ENCODE assay signal across 21 cellular contexts in the genomic region with DNA sequence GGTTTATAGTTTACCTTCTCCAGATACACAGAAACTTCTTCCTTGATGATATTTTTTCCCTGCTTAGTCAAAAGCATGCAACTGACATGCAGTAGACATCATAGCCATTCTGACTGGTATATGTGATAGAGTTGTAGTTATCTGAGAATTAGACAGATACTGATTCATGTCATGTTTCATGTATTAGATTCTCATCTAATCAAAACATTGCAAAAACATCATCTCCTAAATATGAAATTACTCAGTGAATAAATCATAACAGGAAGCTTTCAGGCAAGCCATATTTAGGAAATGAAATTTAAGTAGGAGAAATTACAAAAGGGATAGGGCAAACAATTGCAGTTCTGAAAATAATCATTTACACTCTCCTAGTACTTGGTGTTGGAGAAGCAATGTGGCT. TPM values are rescaled to one million over a fixed set of nuclear protein-coding genes. Genes with fewer than 3 reads are reported as not detected.
DNase-seq lines count a peak whose midpoint lies in the region; ATAC-seq and TF ChIP-seq lines count a peak whose summit lies in the region.
"Had no signal": no experiment of that assay in that cellular context is flagged by ENCODE, and none has a peak within 500 bp of the region (broad histone marks: within the 10 kb centered on the region; RNA-seq: fewer than 3 reads in every experiment).

No MANE protein-coding gene starts in this region.

- no TSS peak for BruUV-seq in mammary epithelial cell (replicated peaks; lab: Mats Ljungman, UMichigan)
- no TSS peak for BruUV-seq in MCF 10A (replicated peaks; lab: Mats Ljungman, UMichigan)

- dilution Hi-C loops in mammary epithelial cell (cut with HindIII; ENCODE audit: low sequenced_read_pairs): no loop called here

- no peaks in the 10 kb centered on the region for H3K27me3 ChIP-seq in mammary epithelial cell (ENCODE audit: insufficient read depth, low read length)

- TF ChIP-seq CTCF in mammary epithelial cell (conservative IDR thresholded peaks at IDR 0.05 in 1 of 2, IDR thresholded peaks at IDR 0.05 in 1 of 2; ENCODE audit: extremely low read depth in 1 of 2, insufficient read depth in 1 of 2, low read depth in 1 of 2, low read length in 2 of 2): no peak
- TF ChIP-seq CTCF in MCF 10A (IDR thresholded peaks at IDR 0.05; ENCODE audit: unreplicated experiment): no peak
- no peak for TF ChIP-seq CTCF in nephron progenitor cell (IDR thresholded peaks at IDR 0.05)

- peaks cover 10% of the 10 kb centered on the region for H3K4me1 ChIP-seq in mammary epithelial cell (ENCODE audit: insufficient read depth, low read length)
- H3K4me1 ChIP-seq: Caco-2, HAP-1 had no signal

- in situ Hi-C loops in mammary epithelial cell (cut with MboI; ENCODE audit: low sequenced_read_pairs in 2 of 2): no loop called here

- ATAC-seq in SK-N-SH treated with all-trans-retinoic acid at 6 μM for 48 hours (no peak), HG03280 (IDR thresholded peaks at IDR 0.05; ENCODE audit: unreplicated experiment) (no peak)
- ATAC-seq: A549 had no signal

- no peak overlapping the region for H3K4me2 ChIP-seq in mammary epithelial cell (ENCODE audit: insufficient read depth, low read depth, low read length)
- H3K4me2 ChIP-seq: A549 had no signal

- H3K9me3 Mint-ChIP-seq in MCF 10A (ENCODE audit: unreplicated experiment): peaks cover 6% of the 10 kb centered on the region
- no peaks in the 10 kb centered on the region for H3K9me3 Mint-ChIP-seq in nephron progenitor cell
- H3K9me3 Mint-ChIP-seq: CD4-positive, alpha-beta T cell had no signal

- no peaks in the 10 kb centered on the region for H3K79me2 ChIP-seq in mammary epithelial cell (ENCODE audit: insufficient read depth, low read length)

- POLR2A ChIA-PET in MCF 10A (lab: Yijun Ruan, JAX): no interaction called here

- no peaks in the 10 kb centered on the region for H4K20me1 ChIP-seq in mammary epithelial cell (ENCODE audit: insufficient read depth, low read length)

- no peak overlapping the region for H3K9ac ChIP-seq in mammary epithelial cell (ENCODE audit: insufficient read depth, low read length)
- H3K9ac ChIP-seq: GM23248 had no signal

- DNase-seq in mammary epithelial cell (peak; percentile 27), MCF 10A (ENCODE audit: unreplicated experiment) (no peak), iris pigment epithelial cell (ENCODE audit: low read depth) (peak; percentile 15), nephron progenitor cell (no peak)
- DNase-seq in stimulated activated CD4-positive, alpha-beta T cell treated with anti-CD3 and anti-CD28 coated beads, Interleukin-1b, Interleukin-23, amount 100 ng/mL, for 48 hours: no peak
- DNase-seq: AML-193; Caco-2; CD4-positive, alpha-beta T cell; DMS79 treated with DMSO at 0.1 percent for 48 hours; GM23248 had no signal

- H3K9me3 ChIP-seq in mammary epithelial cell (replicated peaks; ENCODE audit: insufficient read depth, low read length): no peaks in the 10 kb centered on the region
- H3K9me3 ChIP-seq: A549, Caco-2, HAP-1 had no signal

- no peak overlapping the region for H3K4me3 ChIP-seq in mammary epithelial cell (replicated peaks in 1 of 3; ENCODE audit: insufficient read depth in 1 of 3, low read depth in 2 of 3, low read length in 3 of 3)
- H3K4me3 ChIP-seq: A549, GM12878, GM23248, HAP-1 had no signal

- no peaks in the 10 kb centered on the region for H3K27me3 Mint-ChIP-seq in MCF 10A (ENCODE audit: insufficient read depth, unreplicated experiment)
- peaks cover 3% of the 10 kb centered on the region for H3K27me3 Mint-ChIP-seq in nephron progenitor cell (ENCODE audit: low read depth, poor library complexity)
- H3K27me3 Mint-ChIP-seq: CD4-positive, alpha-beta T cell; IgD-negative memory B cell had no signal

- H3K4me3 Mint-ChIP-seq in MCF 10A (ENCODE audit: unreplicated experiment) (no peak overlapping the region), nephron progenitor cell (no peak overlapping the region)
- H3K4me3 Mint-ChIP-seq: CD4-positive, alpha-beta T cell; IgD-negative memory B cell had no signal

- intact Hi-C loops in mammary epithelial cell (cut with micrococcal nuclease) (no loop called here), MCF 10A (cut with micrococcal nuclease) (no loop called here)

- H3K36me3 Mint-ChIP-seq in MCF 10A (ENCODE audit: insufficient read depth, unreplicated experiment) (no peaks in the 10 kb centered on the region), nephron progenitor cell (ENCODE audit: low read depth) (no peaks in the 10 kb centered on the region)
- H3K36me3 Mint-ChIP-seq: IgD-negative memory B cell had no signal

- CTCF ChIA-PET in mammary epithelial cell (lab: Charles Lee; ENCODE audit: low non-redundant PET) (no interaction called here), MCF 10A (lab: Yijun Ruan, JAX) (interaction anchor here (0.6 kb wide), 1 partner anchor 13 kb away, joined by 3 read pairs; no protein-coding TSS in a partner anchor)

- H2AFZ ChIP-seq in mammary epithelial cell (ENCODE audit: low read depth, low read length): no peak overlapping the region
- H2AFZ ChIP-seq: GM23248 had no signal

- H3K27ac Mint-ChIP-seq in MCF 10A (ENCODE audit: low read depth, unreplicated experiment): no peak overlapping the region
- H3K27ac Mint-ChIP-seq in nephron progenitor cell: no peak overlapping the region
- H3K27ac Mint-ChIP-seq: CD4-positive, alpha-beta T cell; IgD-negative memory B cell had no signal

- H3K36me3 ChIP-seq in mammary epithelial cell (ENCODE audit: insufficient read depth, low read length): no peaks in the 10 kb centered on the region
- H3K36me3 ChIP-seq: HAP-1 had no signal

- peaks cover 16% of the 10 kb centered on the region for H3K4me1 Mint-ChIP-seq in MCF 10A (ENCODE audit: insufficient read depth, unreplicated experiment)
- H3K4me1 Mint-ChIP-seq in nephron progenitor cell: no peaks in the 10 kb centered on the region
- H3K4me1 Mint-ChIP-seq: IgD-negative memory B cell had no signal

- H3K27ac ChIP-seq in mammary epithelial cell (ENCODE audit: insufficient read depth, low read depth, low read length): no peak overlapping the region
- H3K27ac ChIP-seq: 22Rv1, A549, C4-2B, GM23248 had no signal

TF ChIP-seq in SK-N-SH treated with all-trans-retinoic acid at 6 μM for 48 hours, 23 proteins besides CTCF, POLR2A, EP300 and RAD21:
- TF ChIP-seq ZFP30 (CRISPR knock-in tag; IDR thresholded peaks at IDR 0.05) (no peak), OSR1 (CRISPR knock-in tag; IDR thresholded peaks at IDR 0.05) (no peak), CSDC2 (CRISPR knock-in tag; IDR thresholded peaks at IDR 0.05) (no peak), TOX (CRISPR knock-in tag; IDR thresholded peaks at IDR 0.05; ENCODE audit: borderline replicate concordance) (no peak), ISL1 (CRISPR knock-in tag; IDR thresholded peaks at IDR 0.05) (peak; percentile 73), ARNTL (CRISPR knock-in tag; IDR thresholded peaks at IDR 0.05; ENCODE audit: borderline replicate concordance, low read depth) (no peak), ZFP3 (CRISPR knock-in tag; IDR thresholded peaks at IDR 0.05) (0 out of 2 replicates have a peak, but pooled peaks have one; percentile 33), ZNF70 (CRISPR knock-in tag; IDR thresholded peaks at IDR 0.05) (no peak), ZC3H10 (CRISPR knock-in tag; IDR thresholded peaks at IDR 0.05) (no peak)
- TF ChIP-seq, protein P1, sequence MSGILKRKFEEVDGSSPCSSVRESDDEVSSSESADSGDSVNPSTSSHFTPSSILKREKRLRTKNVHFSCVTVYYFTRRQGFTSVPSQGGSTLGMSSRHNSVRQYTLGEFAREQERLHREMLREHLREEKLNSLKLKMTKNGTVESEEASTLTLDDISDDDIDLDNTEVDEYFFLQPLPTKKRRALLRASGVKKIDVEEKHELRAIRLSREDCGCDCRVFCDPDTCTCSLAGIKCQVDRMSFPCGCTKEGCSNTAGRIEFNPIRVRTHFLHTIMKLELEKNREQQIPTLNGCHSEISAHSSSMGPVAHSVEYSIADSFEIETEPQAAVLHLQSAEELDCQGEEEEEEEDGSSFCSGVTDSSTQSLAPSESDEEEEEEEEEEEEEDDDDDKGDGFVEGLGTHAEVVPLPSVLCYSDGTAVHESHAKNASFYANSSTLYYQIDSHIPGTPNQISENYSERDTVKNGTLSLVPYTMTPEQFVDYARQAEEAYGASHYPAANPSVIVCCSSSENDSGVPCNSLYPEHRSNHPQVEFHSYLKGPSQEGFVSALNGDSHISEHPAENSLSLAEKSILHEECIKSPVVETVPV (CRISPR knock-in tag; IDR thresholded peaks at IDR 0.05): no peak

RNA-seq across cellular contexts. Expression of a gene that starts 38.4 kb away (rescaled TPM):
- total RNA-seq in mammary epithelial cell: not detected
- polyA plus RNA-seq in mammary epithelial cell: not detected
- not detected for polyA minus RNA-seq in mammary epithelial cell
- not detected in 2 replicates for total RNA-seq in MCF 10A (2022)
- total RNA-seq: Caco-2; CD4-positive, alpha-beta T cell; G401; GM12878; GM23248; H4 had no signal
- polyA plus RNA-seq: A549, BJ, GM23248, IgD-negative memory B cell had no signal

Comparison
In these comparisons a context has a peak if more than half of its experiments do, and no peak if none do; other contexts are left out.
1. DNase-seq: peak in mammary epithelial cell (single experiment) and iris pigment epithelial cell (single experiment); none in MCF 10A (single experiment), stimulated activated CD4-positive, alpha-beta T cell treated with anti-CD3 and anti-CD28 coated beads, Interleukin-1b, Interleukin-23, amount 100 ng/mL, for 48 hours (single experiment) and nephron progenitor cell (single experiment).